Comparison of ENCODE assay signal across 16 cellular contexts in the genomic region with DNA sequence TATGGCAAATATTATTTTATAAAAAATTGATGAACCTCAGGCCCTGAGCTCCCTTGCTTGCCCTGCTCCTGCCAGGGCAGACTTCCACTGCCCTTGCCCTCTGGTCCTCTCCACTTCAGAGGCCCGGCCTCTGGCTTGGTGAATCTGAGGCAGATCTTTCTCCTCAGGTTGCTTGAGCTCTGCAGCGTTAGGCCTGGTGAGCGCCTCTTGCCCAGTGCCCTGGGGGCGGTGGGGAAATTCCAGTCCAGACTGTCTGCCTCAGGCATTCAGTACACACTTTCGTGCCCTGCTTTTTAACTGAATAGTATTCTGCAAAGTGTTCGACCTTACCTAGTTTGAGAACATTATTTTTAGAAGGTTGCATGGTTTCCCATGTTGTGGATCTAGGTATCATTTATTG.
DNase-seq lines count a peak whose midpoint lies in the region; ATAC-seq and TF ChIP-seq lines count a peak whose summit lies in the region.
"Had no signal": no experiment of that assay in that cellular context is flagged by ENCODE, and none has a peak within 500 bp of the region (broad histone marks: within the 10 kb centered on the region; RNA-seq: fewer than 3 reads in every experiment).

No MANE protein-coding gene starts in this region.

- intact Hi-C loops in activated CD4-positive, alpha-beta memory T cell treated with anti-CD3 and anti-CD28 coated beads for 36 hours (cut with micrococcal nuclease), result no loop called here
- intact Hi-C loops in CD8-positive, alpha-beta T cell (cut with DNase I, micrococcal nuclease), result no loop called here
- intact Hi-C loops in naive thymus-derived CD4-positive, alpha-beta T cell (cut with micrococcal nuclease), result no loop called here
- intact Hi-C loops in ascending aorta (cut with DNase I), result no loop called here

- no peaks in the 10 kb centered on the region for H3K9me3 ChIP-seq in CD8-positive, alpha-beta T cell (ENCODE audit: low read length)
- no peaks in the 10 kb centered on the region for H3K9me3 ChIP-seq in naive thymus-derived CD4-positive, alpha-beta T cell (ENCODE audit: control insufficient read depth in 2 of 3, low read length in 3 of 3)
- H3K9me3 ChIP-seq in tibial nerve (no peaks in the 10 kb centered on the region), ascending aorta (no peaks in the 10 kb centered on the region)

- peaks cover 6% of the 10 kb centered on the region for H3K4me1 Mint-ChIP-seq in activated CD4-positive, alpha-beta memory T cell treated with anti-CD3 and anti-CD28 coated beads for 36 hours (ENCODE audit: low read depth)
- no peaks in the 10 kb centered on the region for H3K4me1 Mint-ChIP-seq in activated CD4-positive, alpha-beta memory T cell treated with anti-CD3 and anti-CD28 coated beads, Interleukin-2, amount 10 ng/mL, durations not matched to agents 7 days and 5 days
- peaks cover 13% of the 10 kb centered on the region for H3K4me1 Mint-ChIP-seq in CD8-positive, alpha-beta T cell (ENCODE audit: low read depth)
- H3K4me1 Mint-ChIP-seq in T-cell, result peaks cover 0 to 9% (median 7%) of the 10 kb centered on the region in 3 donors
- H3K4me1 Mint-ChIP-seq in naive thymus-derived CD4-positive, alpha-beta T cell, result peaks cover 0 to 18% (median 3%) of the 10 kb centered on the region in 7 donors
- H3K4me1 Mint-ChIP-seq: B cell had no signal

- no peak overlapping the region for H3K27ac Mint-ChIP-seq in activated CD4-positive, alpha-beta memory T cell treated with anti-CD3 and anti-CD28 coated beads for 36 hours
- no peak overlapping the region for H3K27ac Mint-ChIP-seq in activated CD4-positive, alpha-beta memory T cell treated with anti-CD3 and anti-CD28 coated beads, Interleukin-2, amount 10 ng/mL, durations not matched to agents 7 days and 5 days
- peak overlapping the region; percentile 58 for H3K27ac Mint-ChIP-seq in CD8-positive, alpha-beta T cell
- peak overlapping the region; percentile 16 to 64 for H3K27ac Mint-ChIP-seq in T-cell
- peak overlapping the region in 6 of 9 donors; percentile 16 to 63 (median 40) for H3K27ac Mint-ChIP-seq in naive thymus-derived CD4-positive, alpha-beta T cell
- H3K27ac Mint-ChIP-seq: B cell had no signal

- POLR2A ChIA-PET in activated CD4-positive, alpha-beta memory T cell treated with anti-CD3 and anti-CD28 coated beads for 36 hours (lab: Charles Lee), result no interaction called here
- POLR2A ChIA-PET in activated CD4-positive, alpha-beta memory T cell treated with anti-CD3 and anti-CD28 coated beads, Interleukin-2, amount 10 ng/mL, durations not matched to agents 7 days and 5 days (lab: Charles Lee), result no interaction called here
- POLR2A ChIA-PET in CD8-positive, alpha-beta T cell (lab: Charles Lee), result no interaction called here
- POLR2A ChIA-PET in T-cell (lab: Charles Lee), result no interaction called here
- POLR2A ChIA-PET in naive thymus-derived CD4-positive, alpha-beta T cell (lab: Charles Lee), result interaction anchor here (0.7 kb wide), 1 partner anchor 179 kb away, joined by 3 read pairs; no protein-coding TSS in a partner anchor

- WGBS in tibial nerve, 2 donors, result 56 to 67% methylated on average over 6 of the region's 6 CpGs

- no peaks in the 10 kb centered on the region for H3K27me3 ChIP-seq in CD8-positive, alpha-beta T cell (ENCODE audit: insufficient read depth, low read length)
- no peaks in the 10 kb centered on the region for H3K27me3 ChIP-seq in naive thymus-derived CD4-positive, alpha-beta T cell (ENCODE audit: control insufficient read depth in 2 of 2, insufficient read depth in 2 of 2, low read length in 2 of 2)
- H3K27me3 ChIP-seq in tibial nerve (no peaks in the 10 kb centered on the region), ascending aorta (no peaks in the 10 kb centered on the region)

- H3K4me1 ChIP-seq in CD8-positive, alpha-beta T cell (ENCODE audit: insufficient read depth, low read length), result peaks cover 17% of the 10 kb centered on the region
- H3K4me1 ChIP-seq in naive thymus-derived CD4-positive, alpha-beta T cell (ENCODE audit: control insufficient read depth in 2 of 2, insufficient read depth in 2 of 2, low read length in 2 of 2), result no peaks in the 10 kb centered on the region
- H3K4me1 ChIP-seq in tibial nerve, result peaks cover 0 to 6% (median 0%) of the 10 kb centered on the region in 4 donors
- no peaks in the 10 kb centered on the region for H3K4me1 ChIP-seq in ascending aorta

- H3K4me3 Mint-ChIP-seq in activated CD4-positive, alpha-beta memory T cell treated with anti-CD3 and anti-CD28 coated beads for 36 hours, result no peak overlapping the region
- H3K4me3 Mint-ChIP-seq in activated CD4-positive, alpha-beta memory T cell treated with anti-CD3 and anti-CD28 coated beads, Interleukin-2, amount 10 ng/mL, durations not matched to agents 7 days and 5 days, result no peak overlapping the region
- H3K4me3 Mint-ChIP-seq in CD8-positive, alpha-beta T cell, result no peak overlapping the region
- no peak overlapping the region for H3K4me3 Mint-ChIP-seq in T-cell
- no peak overlapping the region for H3K4me3 Mint-ChIP-seq in naive thymus-derived CD4-positive, alpha-beta T cell
- H3K4me3 Mint-ChIP-seq: B cell; CD8-positive, alpha-beta memory T cell had no signal

- no peaks in the 10 kb centered on the region for H3K36me3 ChIP-seq in CD8-positive, alpha-beta T cell (ENCODE audit: insufficient read depth, low read length)
- H3K36me3 ChIP-seq in naive thymus-derived CD4-positive, alpha-beta T cell (ENCODE audit: control insufficient read depth in 2 of 3, insufficient read depth in 3 of 3, low read length in 3 of 3), result no peaks in the 10 kb centered on the region
- H3K36me3 ChIP-seq in tibial nerve (peaks cover 0 to 10% (median 0%) of the 10 kb centered on the region in 3 donors), ascending aorta (no peaks in the 10 kb centered on the region)

- peak; percentile 25 for DNase-seq in activated CD4-positive, alpha-beta memory T cell treated with anti-CD3 and anti-CD28 coated beads for 36 hours
- DNase-seq in activated CD4-positive, alpha-beta memory T cell treated with anti-CD3 and anti-CD28 coated beads, Interleukin-2, amount 10 ng/mL, durations not matched to agents 7 days and 5 days, result no peak
- no peak for DNase-seq in CD8-positive, alpha-beta T cell
- DNase-seq in T-cell (no peak), HuH-7 (ENCODE audit: low spot score) (no peak), tibial nerve (ENCODE audit: low spot score in 2 of 2) (no peak), ascending aorta (ENCODE audit: low spot score in 2 of 2) (no peak)
- DNase-seq in naive thymus-derived CD4-positive, alpha-beta T cell, result no peak
- DNase-seq: CD8-positive, alpha-beta memory T cell; NCI-H1105 treated with DMSO at 0.1 percent for 48 hours; NCI-H187; NCI-H2171; NCI-H510A; Right ventricle myocardium superior had no signal

- no peak overlapping the region for H3K27ac ChIP-seq in CD8-positive, alpha-beta T cell (ENCODE audit: low read depth, low read length)
- no peak overlapping the region for H3K27ac ChIP-seq in naive thymus-derived CD4-positive, alpha-beta T cell (ENCODE audit: low read depth, low read length)
- no peak overlapping the region for H3K27ac ChIP-seq in tibial nerve
- H3K27ac ChIP-seq in ascending aorta, result no peak overlapping the region

- no peak for TF ChIP-seq CTCF in CD8-positive, alpha-beta T cell (IDR thresholded peaks at IDR 0.05)
- no peak for TF ChIP-seq CTCF in tibial nerve (IDR thresholded peaks at IDR 0.05)
- TF ChIP-seq CTCF in ascending aorta (IDR thresholded peaks at IDR 0.05), result no peak

- CTCF ChIA-PET in activated CD4-positive, alpha-beta memory T cell treated with anti-CD3 and anti-CD28 coated beads for 36 hours (lab: Charles Lee), result no interaction called here
- CTCF ChIA-PET in activated CD4-positive, alpha-beta memory T cell treated with anti-CD3 and anti-CD28 coated beads, Interleukin-2, amount 10 ng/mL, durations not matched to agents 7 days and 5 days (lab: Charles Lee), result interaction anchor here (1.5 kb wide), 1 partner anchor 138 kb away, joined by 3 read pairs; no protein-coding TSS in a partner anchor
- CTCF ChIA-PET in CD8-positive, alpha-beta T cell (lab: Charles Lee), result interaction anchor here (1.2 to 1.3 kb wide), 2 partner anchors 79 to 181 kb away, joined by 4 to 5 read pairs; no protein-coding TSS in a partner anchor
- CTCF ChIA-PET in T-cell (lab: Charles Lee), result interaction anchor here in 1 of 2 donors (0.6 kb wide), 1 partner anchor 81 kb away, joined by 3 read pairs; no protein-coding TSS in a partner anchor
- CTCF ChIA-PET in naive thymus-derived CD4-positive, alpha-beta T cell (lab: Charles Lee), result no interaction called here

- H3K27me3 Mint-ChIP-seq in activated CD4-positive, alpha-beta memory T cell treated with anti-CD3 and anti-CD28 coated beads for 36 hours, result no peaks in the 10 kb centered on the region
- H3K27me3 Mint-ChIP-seq in activated CD4-positive, alpha-beta memory T cell treated with anti-CD3 and anti-CD28 coated beads, Interleukin-2, amount 10 ng/mL, durations not matched to agents 7 days and 5 days, result peaks cover 1% of the 10 kb centered on the region
- H3K27me3 Mint-ChIP-seq in CD8-positive, alpha-beta T cell (ENCODE audit: low read depth), result no peaks in the 10 kb centered on the region
- H3K27me3 Mint-ChIP-seq in T-cell, result no peaks in the 10 kb centered on the region
- no peaks in the 10 kb centered on the region for H3K27me3 Mint-ChIP-seq in naive thymus-derived CD4-positive, alpha-beta T cell
- H3K27me3 Mint-ChIP-seq: B cell had no signal

- peaks cover 2% of the 10 kb centered on the region for H3K9me3 Mint-ChIP-seq in activated CD4-positive, alpha-beta memory T cell treated with anti-CD3 and anti-CD28 coated beads for 36 hours
- H3K9me3 Mint-ChIP-seq in activated CD4-positive, alpha-beta memory T cell treated with anti-CD3 and anti-CD28 coated beads, Interleukin-2, amount 10 ng/mL, durations not matched to agents 7 days and 5 days, result peaks cover 4% of the 10 kb centered on the region
- no peaks in the 10 kb centered on the region for H3K9me3 Mint-ChIP-seq in CD8-positive, alpha-beta T cell
- H3K9me3 Mint-ChIP-seq in T-cell, result no peaks in the 10 kb centered on the region
- H3K9me3 Mint-ChIP-seq in naive thymus-derived CD4-positive, alpha-beta T cell, result peaks cover 0 to 2% (median 0%) of the 10 kb centered on the region in 11 donors
- H3K9me3 Mint-ChIP-seq: CD8-positive, alpha-beta memory T cell had no signal

- no peak for ATAC-seq in CD8-positive, alpha-beta T cell
- ATAC-seq in T-cell (replicated peaks in 1 of 4), result no peak
- no peak for ATAC-seq in naive thymus-derived CD4-positive, alpha-beta T cell
- ATAC-seq: Panc1 had no signal

- H3K36me3 Mint-ChIP-seq in activated CD4-positive, alpha-beta memory T cell treated with anti-CD3 and anti-CD28 coated beads for 36 hours, result peaks cover 5% of the 10 kb centered on the region
- H3K36me3 Mint-ChIP-seq in activated CD4-positive, alpha-beta memory T cell treated with anti-CD3 and anti-CD28 coated beads, Interleukin-2, amount 10 ng/mL, durations not matched to agents 7 days and 5 days (ENCODE audit: low read depth), result peaks cover 10% of the 10 kb centered on the region
- H3K36me3 Mint-ChIP-seq in CD8-positive, alpha-beta T cell, result no peaks in the 10 kb centered on the region
- H3K36me3 Mint-ChIP-seq in T-cell, result peaks cover 4% of the 10 kb centered on the region
- peaks cover 0 to 11% (median 8%) of the 10 kb centered on the region in 5 donors for H3K36me3 Mint-ChIP-seq in naive thymus-derived CD4-positive, alpha-beta T cell

- no peak for TF ChIP-seq EP300 in tibial nerve (IDR thresholded peaks at IDR 0.05)

- TF ChIP-seq POLR2A in tibial nerve (IDR thresholded peaks at IDR 0.05), result no peak

- H3K4me3 ChIP-seq in CD8-positive, alpha-beta T cell (ENCODE audit: low read depth, low read length), result no peak overlapping the region
- no peak overlapping the region for H3K4me3 ChIP-seq in naive thymus-derived CD4-positive, alpha-beta T cell (ENCODE audit: low read length)
- H3K4me3 ChIP-seq in tibial nerve (no peak overlapping the region), ascending aorta (no peak overlapping the region)

Comparison
In these comparisons a context has a peak if more than half of its experiments do, and no peak if none do; other contexts are left out.
1. CTCF ChIA-PET loops: an anchor here in activated CD4-positive, alpha-beta memory T cell treated with anti-CD3 and anti-CD28 coated beads, Interleukin-2, amount 10 ng/mL, durations not matched to agents 7 days and 5 days (1.5 kb wide) and CD8-positive, alpha-beta T cell (1.2 to 1.3 kb wide); none called in activated CD4-positive, alpha-beta memory T cell treated with anti-CD3 and anti-CD28 coated beads for 36 hours and naive thymus-derived CD4-positive, alpha-beta T cell.
2. H3K27ac Mint-ChIP-seq: peak in CD8-positive, alpha-beta T cell (single experiment), T-cell (2 of 2) and naive thymus-derived CD4-positive, alpha-beta T cell (6 of 9); none in activated CD4-positive, alpha-beta memory T cell treated with anti-CD3 and anti-CD28 coated beads for 36 hours (single experiment) and activated CD4-positive, alpha-beta memory T cell treated with anti-CD3 and anti-CD28 coated beads, Interleukin-2, amount 10 ng/mL, durations not matched to agents 7 days and 5 days (single experiment).